Comparison of ENCODE assay signal across 16 cellular contexts in the genomic region with DNA sequence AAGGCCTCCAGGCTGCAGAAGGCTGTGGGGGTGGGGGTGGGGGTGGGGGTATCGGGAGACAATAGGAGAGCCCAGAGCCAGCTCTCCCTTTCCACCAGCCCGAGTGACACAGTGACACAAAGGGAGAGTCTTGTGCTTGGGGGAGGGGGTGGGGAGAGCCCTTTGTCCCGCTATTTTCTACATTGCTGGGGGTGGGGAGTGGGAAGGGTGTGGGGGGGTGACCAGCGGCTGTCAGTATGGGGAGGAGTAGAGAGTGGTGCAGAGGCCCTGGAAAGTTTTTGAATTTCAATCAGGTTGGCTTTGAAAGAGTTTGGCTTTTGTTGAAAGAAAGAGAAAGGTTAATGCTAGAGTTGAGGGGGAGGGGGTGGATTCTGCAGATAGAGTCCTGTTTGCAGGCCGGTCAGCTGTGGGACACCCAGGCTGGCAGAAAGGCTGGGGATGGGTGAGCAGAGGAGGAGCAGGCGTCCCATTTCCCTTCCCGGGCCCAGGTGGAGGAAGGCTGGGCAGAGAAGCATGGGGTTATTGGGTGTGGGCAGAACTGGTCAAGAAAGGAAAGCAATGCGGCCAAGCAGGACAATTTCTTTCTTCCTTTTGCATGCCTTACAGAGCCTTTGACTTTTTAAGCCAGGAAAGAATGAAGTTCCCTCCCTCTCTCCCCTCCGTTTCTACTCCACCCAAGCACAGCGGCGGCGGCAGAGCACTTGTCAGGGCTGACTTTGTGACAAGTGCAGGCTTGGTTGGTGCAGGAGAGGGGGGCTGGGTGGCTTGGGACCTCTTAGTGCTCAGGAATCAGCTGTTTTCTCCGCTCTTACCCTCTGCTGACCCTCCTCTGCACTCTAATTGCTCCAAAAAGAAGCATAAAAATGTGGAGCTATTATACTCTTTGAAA.
DNase-seq lines count a peak whose midpoint lies in the region; ATAC-seq and TF ChIP-seq lines count a peak whose summit lies in the region.
"Had no signal": no experiment of that assay in that cellular context is flagged by ENCODE, and none has a peak within 500 bp of the region (broad histone marks: within the 10 kb centered on the region; RNA-seq: fewer than 3 reads in every experiment).

No MANE protein-coding gene starts in this region.

- peak; percentile 74 for DNase-seq in NT2/D1 (ENCODE audit: low read depth, low spot score)
- DNase-seq in endothelial cell (ENCODE audit: low spot score), result peak; percentile 28
- DNase-seq in left kidney (ENCODE audit: low read depth, low spot score), result peak; percentile 53
- DNase-seq in smooth muscle cell (lab: John Stamatoyannopoulos, UW; ENCODE audit: unreplicated experiment), result no peak
- DNase-seq in D341Med (ENCODE audit: low spot score), result no peak
- DNase-seq in activated CD8-positive, alpha-beta memory T cell treated with anti-CD3 and anti-CD28 coated beads, Interleukin-2, amount 10 ng/mL, durations not matched to agents 7 days and 5 days, result no peak
- DNase-seq: activated CD4-positive, alpha-beta memory T cell treated with anti-CD3 and anti-CD28 coated beads for 36 hours; activated naive CD4-positive, alpha-beta T cell; COR-L47; gastrocnemius medialis; IMR-90; OCI-M1; stimulated activated naive B cell treated with anti-CD40 and anti-IgM and Interleukin-4, amounts not matched to agents 10 μg/mL and 1 μg/mL and 100 μg/mL, for 72 hours; T-helper 2 cell had no signal

- peaks cover 15% of the 10 kb centered on the region for H3K4me1 Mint-ChIP-seq in endothelial cell (ENCODE audit: unreplicated experiment)
- H3K4me1 Mint-ChIP-seq in activated CD8-positive, alpha-beta memory T cell treated with anti-CD3 and anti-CD28 coated beads, Interleukin-2, amount 10 ng/mL, durations not matched to agents 7 days and 5 days, result no peaks in the 10 kb centered on the region

- no peaks in the 10 kb centered on the region for H3K9me3 Mint-ChIP-seq in endothelial cell (ENCODE audit: unreplicated experiment)
- no peaks in the 10 kb centered on the region for H3K9me3 Mint-ChIP-seq in activated CD8-positive, alpha-beta memory T cell treated with anti-CD3 and anti-CD28 coated beads, Interleukin-2, amount 10 ng/mL, durations not matched to agents 7 days and 5 days (ENCODE audit: low read depth)
- H3K9me3 Mint-ChIP-seq: activated CD4-positive, alpha-beta memory T cell treated with anti-CD3 and anti-CD28 coated beads for 36 hours; stimulated activated naive B cell treated with anti-CD40 and anti-IgM and Interleukin-4, amounts not matched to agents 10 μg/mL and 1 μg/mL and 100 μg/mL, for 72 hours had no signal

- H3K4me3 ChIP-seq in NT2/D1 (ENCODE audit: insufficient read length, low read depth) (peak overlapping the region; percentile 31), smooth muscle cell (peak overlapping the region; percentile 25)
- H3K4me3 ChIP-seq: gastrocnemius medialis had no signal

- no peaks in the 10 kb centered on the region for H4K20me1 ChIP-seq in smooth muscle cell (ENCODE audit: low read depth)

- peaks cover 22% of the 10 kb centered on the region for H3K4me1 ChIP-seq in NT2/D1 (ENCODE audit: insufficient read depth, insufficient read length)
- H3K4me1 ChIP-seq in smooth muscle cell (ENCODE audit: low read depth), result peaks cover 15% of the 10 kb centered on the region
- H3K4me1 ChIP-seq: gastrocnemius medialis had no signal

- H2AFZ ChIP-seq in smooth muscle cell (ENCODE audit: low read depth), result peak overlapping the region; percentile 52

- peaks cover 7% of the 10 kb centered on the region for H3K36me3 Mint-ChIP-seq in endothelial cell (ENCODE audit: low read depth, unreplicated experiment)
- no peaks in the 10 kb centered on the region for H3K36me3 Mint-ChIP-seq in activated CD8-positive, alpha-beta memory T cell treated with anti-CD3 and anti-CD28 coated beads, Interleukin-2, amount 10 ng/mL, durations not matched to agents 7 days and 5 days
- H3K36me3 Mint-ChIP-seq: activated CD4-positive, alpha-beta memory T cell treated with anti-CD3 and anti-CD28 coated beads for 36 hours; stimulated activated naive B cell treated with anti-CD40 and anti-IgM and Interleukin-4, amounts not matched to agents 10 μg/mL and 1 μg/mL and 100 μg/mL, for 72 hours had no signal

- CTCF ChIA-PET in activated CD8-positive, alpha-beta memory T cell treated with anti-CD3 and anti-CD28 coated beads, Interleukin-2, amount 10 ng/mL, durations not matched to agents 7 days and 5 days (lab: Charles Lee), result no interaction called here

- peak overlapping the region; percentile 81 for H3K27ac Mint-ChIP-seq in endothelial cell (ENCODE audit: unreplicated experiment)
- H3K27ac Mint-ChIP-seq in activated CD8-positive, alpha-beta memory T cell treated with anti-CD3 and anti-CD28 coated beads, Interleukin-2, amount 10 ng/mL, durations not matched to agents 7 days and 5 days, result no peak overlapping the region
- H3K27ac Mint-ChIP-seq: activated CD4-positive, alpha-beta memory T cell treated with anti-CD3 and anti-CD28 coated beads for 36 hours; stimulated activated naive B cell treated with anti-CD40 and anti-IgM and Interleukin-4, amounts not matched to agents 10 μg/mL and 1 μg/mL and 100 μg/mL, for 72 hours had no signal

- H3K27me3 ChIP-seq in NT2/D1 (ENCODE audit: insufficient read depth, insufficient read length), result peaks cover 43% of the 10 kb centered on the region
- peaks cover 52% of the 10 kb centered on the region for H3K27me3 ChIP-seq in smooth muscle cell (ENCODE audit: low read depth)

- TF ChIP-seq CTCF in endothelial cell (IDR thresholded peaks at IDR 0.05; ENCODE audit: unreplicated experiment) (no peak), smooth muscle cell (IDR thresholded peaks at IDR 0.05; ENCODE audit: borderline replicate concordance, insufficient read depth, poor library complexity, severe bottlenecking) (no peak)

- WGBS in smooth muscle cell (ENCODE audit: low lambda C conversion rate), result 18% methylated on average over 11 of the region's 13 CpGs

- peak overlapping the region; percentile 77 for H3K9ac ChIP-seq in NT2/D1 (ENCODE audit: insufficient read length, low read depth)
- H3K9ac ChIP-seq in smooth muscle cell (ENCODE audit: low read depth), result no peak overlapping the region

- no peaks in the 10 kb centered on the region for H3K79me2 ChIP-seq in smooth muscle cell (ENCODE audit: low read depth)

- H3K4me2 ChIP-seq in smooth muscle cell, result peak overlapping the region; percentile 75

- peaks cover 14% of the 10 kb centered on the region for H3K27me3 Mint-ChIP-seq in endothelial cell (ENCODE audit: unreplicated experiment)
- H3K27me3 Mint-ChIP-seq in activated CD8-positive, alpha-beta memory T cell treated with anti-CD3 and anti-CD28 coated beads, Interleukin-2, amount 10 ng/mL, durations not matched to agents 7 days and 5 days, result peaks cover under 1% of the 10 kb centered on the region
- H3K27me3 Mint-ChIP-seq: activated CD4-positive, alpha-beta memory T cell treated with anti-CD3 and anti-CD28 coated beads for 36 hours; stimulated activated naive B cell treated with anti-CD40 and anti-IgM and Interleukin-4, amounts not matched to agents 10 μg/mL and 1 μg/mL and 100 μg/mL, for 72 hours had no signal

- H3K36me3 ChIP-seq in NT2/D1 (ENCODE audit: insufficient read depth, insufficient read length, low read length) (no peaks in the 10 kb centered on the region), smooth muscle cell (ENCODE audit: low read depth) (no peaks in the 10 kb centered on the region)
- H3K36me3 ChIP-seq: gastrocnemius medialis had no signal

- H3K4me3 Mint-ChIP-seq in endothelial cell (ENCODE audit: unreplicated experiment), result no peak overlapping the region
- no peak overlapping the region for H3K4me3 Mint-ChIP-seq in activated CD8-positive, alpha-beta memory T cell treated with anti-CD3 and anti-CD28 coated beads, Interleukin-2, amount 10 ng/mL, durations not matched to agents 7 days and 5 days
- H3K4me3 Mint-ChIP-seq: activated CD4-positive, alpha-beta memory T cell treated with anti-CD3 and anti-CD28 coated beads for 36 hours; stimulated activated naive B cell treated with anti-CD40 and anti-IgM and Interleukin-4, amounts not matched to agents 10 μg/mL and 1 μg/mL and 100 μg/mL, for 72 hours had no signal

- no peaks in the 10 kb centered on the region for H3F3A ChIP-seq in smooth muscle cell (ENCODE audit: low read depth)

- H3K9me3 ChIP-seq in NT2/D1 (ENCODE audit: insufficient read depth, low read length) (peaks cover 12% of the 10 kb centered on the region; the same call in 1 of the 2 replicates), smooth muscle cell (replicated peaks; ENCODE audit: low read depth) (no peaks in the 10 kb centered on the region)
- H3K9me3 ChIP-seq: gastrocnemius medialis had no signal

- no peak for ATAC-seq in activated CD8-positive, alpha-beta memory T cell treated with anti-CD3 and anti-CD28 coated beads, Interleukin-2, amount 10 ng/mL, durations not matched to agents 7 days and 5 days
- no peak for ATAC-seq in GM21360 (IDR thresholded peaks at IDR 0.05; ENCODE audit: unreplicated experiment)
- ATAC-seq in HG03025 (IDR thresholded peaks at IDR 0.05; ENCODE audit: low FRiP score, unreplicated experiment), result no peak
- ATAC-seq: gastrocnemius medialis; stimulated activated naive B cell treated with anti-CD40 and anti-IgM and Interleukin-4, amounts not matched to agents 10 μg/mL and 1 μg/mL and 100 μg/mL, for 72 hours had no signal

- H3K27ac ChIP-seq in smooth muscle cell (ENCODE audit: low read depth), result no peak overlapping the region
- H3K27ac ChIP-seq: gastrocnemius medialis had no signal

Comparison
In these comparisons a context has a peak if more than half of its experiments do, and no peak if none do; other contexts are left out.
1. DNase-seq: peak in NT2/D1 (single experiment), endothelial cell (single experiment) and left kidney (single experiment); none in smooth muscle cell (single experiment), D341Med (single experiment) and activated CD8-positive, alpha-beta memory T cell treated with anti-CD3 and anti-CD28 coated beads, Interleukin-2, amount 10 ng/mL, durations not matched to agents 7 days and 5 days (single experiment).